Comparison of ENCODE assay signal across 1 cellular context in genomic region chr2:156435725-156436476, GRCh38.
TF ChIP-seq lines count a peak whose summit lies in the region.

Gene GPD2, plus strand, starts transcription at chr2:156436379. Its CDS starts 39,727 bp downstream, at chr2:156476106.

TF ChIP-seq in K562, 482 proteins besides CTCF, POLR2A, EP300 and RAD21 (continued from another document):
- TF ChIP-seq GMEB1 (CRISPR knock-in tag; IDR thresholded peaks at IDR 0.05) (no peak), ZNF407 (IDR thresholded peaks at IDR 0.05; ENCODE audit: low read depth) (no peak), ZNF134 (CRISPR knock-in tag; conservative IDR thresholded peaks at IDR 0.05) (no peak), CHAMP1 (IDR thresholded peaks at IDR 0.05) (peak; percentile 63; the same call in 1 of the 2 replicates), VEZF1 (CRISPR knock-in tag; IDR thresholded peaks at IDR 0.05) (peak; percentile 77), SMAD4 (CRISPR knock-in tag; conservative IDR thresholded peaks at IDR 0.05) (no peak), E2F6 (IDR thresholded peaks at IDR 0.05; ENCODE audit: borderline replicate concordance in 1 of 2, extremely low read depth in 1 of 2, insufficient read depth in 1 of 2, insufficient read length in 1 of 2, low read depth in 1 of 2, low read length in 1 of 2, poor library complexity in 1 of 2, severe bottlenecking in 1 of 2) (peak; percentile 84 to 90), ZNF561 (CRISPR knock-in tag; conservative IDR thresholded peaks at IDR 0.05) (no peak), HES1 (IDR thresholded peaks at IDR 0.05; ENCODE audit: low read depth) (no peak), PYGO2 (tag; IDR thresholded peaks at IDR 0.05) (no peak), ETV6 (IDR thresholded peaks at IDR 0.05; ENCODE audit: borderline replicate concordance in 1 of 2, low read depth in 2 of 2, low read length in 1 of 2) (0 out of 4 replicates have a peak, but pooled peaks of 1 of the 2 experiments have one; percentile 40), ETV6 (CRISPR knock-in tag; IDR thresholded peaks at IDR 0.05; ENCODE audit: borderline replicate concordance) (no peak), PCBP1 (IDR thresholded peaks at IDR 0.05; ENCODE audit: low read depth, low read length, poor library complexity, severe bottlenecking) (peak; percentile 35), PHF20 (IDR thresholded peaks at IDR 0.05; ENCODE audit: partially characterized antibody) (peak; percentile 39), MBD1 (CRISPR knock-in tag; IDR thresholded peaks at IDR 0.05) (0 out of 2 replicates have a peak, but pooled peaks have one; percentile 20), RERE (CRISPR knock-in tag; IDR thresholded peaks at IDR 0.05; ENCODE audit: borderline replicate concordance) (0 out of 2 replicates have a peak, but pooled peaks have one; percentile 31), HMGN3 (IDR thresholded peaks at IDR 0.05; ENCODE audit: borderline replicate concordance, extremely low read depth, insufficient read length, low read depth, low read length) (peak; percentile 50), TFAP4 (CRISPR knock-in tag; IDR thresholded peaks at IDR 0.05; ENCODE audit: borderline replicate concordance) (peak; percentile 60)
TF ChIP-seq in K562: peak in this region for 49.
